Comparison of ENCODE assay signal across 32 cellular contexts in the genomic region with DNA sequence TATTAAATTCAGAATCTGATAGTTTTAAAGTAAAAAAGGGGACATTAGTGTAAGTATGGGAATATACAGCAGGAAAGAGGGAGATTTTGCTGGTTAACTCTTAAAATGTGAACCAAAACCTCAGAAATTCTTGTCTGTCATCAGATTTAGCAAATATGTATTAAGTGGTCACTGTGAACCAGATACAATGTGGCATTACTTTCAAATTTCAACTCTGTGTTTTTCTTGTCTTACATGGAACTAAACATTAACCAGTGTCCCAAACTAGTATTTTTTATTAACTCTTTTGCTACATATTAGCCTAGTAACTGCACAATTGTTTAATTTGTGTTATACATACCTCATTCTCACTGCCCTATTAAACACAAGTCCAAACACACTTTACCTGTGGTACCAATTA.
"Had no signal": no experiment of that assay in that cellular context is flagged by ENCODE, and none has a peak within 500 bp of the region (broad histone marks: within the 10 kb centered on the region; RNA-seq: fewer than 3 reads in every experiment).

No MANE protein-coding gene starts in this region.

- H3K27me3 ChIP-seq: adrenal gland, breast epithelium, cardiac muscle cell, dorsolateral prefrontal cortex, heart left ventricle had no signal

- H3K36me3 Mint-ChIP-seq: activated naive CD8-positive, alpha-beta T cell; brain had no signal

- H3K36me3 ChIP-seq: adrenal gland, breast epithelium, cardiac muscle cell, heart left ventricle, WERI-Rb-1 had no signal

- H3K4me3 Mint-ChIP-seq: activated B cell treated with CpG ODN at 0.5 μM for 24 hours; activated CD8-positive, alpha-beta T cell treated with anti-CD3 and anti-CD28 coated beads for 36 hours; activated naive CD8-positive, alpha-beta T cell; activated T-cell treated with anti-CD3 and anti-CD28 coated beads, Interleukin-2, amount 50 U/mL, for 4 hours; activated T-helper 17 cell treated with anti-CD3 and anti-CD28 coated beads, Interleukin-2, amount 50 U/mL, for 72 hours; brain; central memory CD8-positive, alpha-beta T cell; endodermal cell; T-helper 17 cell; T-helper 2 cell treated with Interferon-gamma antibody and Interleukin-4, amounts not matched to agents 5 μg/mL and 100 μg/mL, for 36 hours had no signal

- H3K4me3 ChIP-seq: adrenal gland, breast epithelium, cardiac muscle cell, dorsolateral prefrontal cortex, heart left ventricle had no signal

- H3K4me1 Mint-ChIP-seq: activated B cell treated with CpG ODN at 0.5 μM for 24 hours; activated T-helper 17 cell treated with anti-CD3 and anti-CD28 coated beads, Interleukin-2, amount 50 U/mL, for 72 hours; central memory CD8-positive, alpha-beta T cell; endodermal cell had no signal

- H3K27ac ChIP-seq: adrenal gland, breast epithelium, cardiac muscle cell, dorsolateral prefrontal cortex, WERI-Rb-1 had no signal

- H3K9me3 Mint-ChIP-seq: activated B cell treated with CpG ODN at 0.5 μM for 24 hours; activated CD8-positive, alpha-beta T cell treated with anti-CD3 and anti-CD28 coated beads for 36 hours; activated T-cell treated with anti-CD3 and anti-CD28 coated beads, Interleukin-2, amount 50 U/mL, for 4 hours; activated T-helper 17 cell treated with anti-CD3 and anti-CD28 coated beads, Interleukin-2, amount 50 U/mL, for 72 hours; central memory CD8-positive, alpha-beta T cell; endodermal cell; T-helper 2 cell treated with Interferon-gamma antibody and Interleukin-4, amounts not matched to agents 5 μg/mL and 100 μg/mL, for 36 hours had no signal

- DNase-seq: activated B cell treated with CpG ODN at 0.5 μM for 24 hours; activated CD4-positive, alpha-beta T cell treated with anti-CD3 and anti-CD28 coated beads for 48 hours; activated CD4-positive, alpha-beta T cell treated with anti-CD3 and anti-CD28 coated beads, Interleukin-2, amount 50 U/mL, for 1 hour; activated CD4-positive, alpha-beta T cell treated with anti-CD3 and anti-CD28 coated beads, Interleukin-2, amount 50 U/mL, for 48 hours; activated CD8-positive, alpha-beta memory T cell treated with anti-CD3 and anti-CD28 coated beads for 24 hours; activated CD8-positive, alpha-beta T cell treated with anti-CD3 and anti-CD28 coated beads for 36 hours; activated effector memory CD4-positive, alpha-beta T cell treated with Interleukin-2 at 50 U/mL for 16 hours; activated gamma-delta T cell treated with Interleukin-2 at 50 U/mL for 16 hours; activated naive CD4-positive, alpha-beta T cell treated with anti-CD3 and anti-CD28 coated beads, Interleukin-2, amount 50 U/mL, for 16 hours; activated naive CD4-positive, alpha-beta T cell treated with Interleukin-2 at 50 U/mL for 16 hours; activated T-cell treated with anti-CD3 and anti-CD28 coated beads, Interleukin-2, amount 50 U/mL, for 4 hours; adrenal gland; amygdala; aorta; dorsolateral prefrontal cortex; effector memory CD4-positive, alpha-beta T cell; endodermal cell; foreskin fibroblast; glutamatergic neuron; heart left ventricle; T-helper 1 cell; T-helper 17 cell; T1000; WERI-Rb-1 had no signal

- FAIRE-seq: frontal cortex had no signal

- H3K27me3 Mint-ChIP-seq: activated B cell treated with CpG ODN at 0.5 μM for 24 hours; activated CD8-positive, alpha-beta T cell treated with anti-CD3 and anti-CD28 coated beads for 36 hours; activated naive CD8-positive, alpha-beta T cell; activated T-helper 17 cell treated with anti-CD3 and anti-CD28 coated beads, Interleukin-2, amount 50 U/mL, for 72 hours; brain; central memory CD8-positive, alpha-beta T cell had no signal

- H3K9me3 ChIP-seq: adrenal gland, breast epithelium, heart left ventricle had no signal

- H3K4me1 ChIP-seq: adrenal gland, breast epithelium had no signal

- H3K27ac Mint-ChIP-seq: activated B cell treated with CpG ODN at 0.5 μM for 24 hours; activated CD8-positive, alpha-beta T cell treated with anti-CD3 and anti-CD28 coated beads for 36 hours; activated naive CD8-positive, alpha-beta T cell; activated T-helper 17 cell treated with anti-CD3 and anti-CD28 coated beads, Interleukin-2, amount 50 U/mL, for 72 hours; brain; endodermal cell; T-helper 17 cell; T-helper 2 cell treated with Interferon-gamma antibody and Interleukin-4, amounts not matched to agents 5 μg/mL and 100 μg/mL, for 36 hours had no signal
